9 cellular contexts compared by ENCODE assay signal in genomic region chr5:17436345-17436744, GRCh38.
DNase-seq lines count a peak whose midpoint lies in the region; ATAC-seq lines count a peak whose summit lies in the region.
"Had no signal": no experiment of that assay in that cellular context is flagged by ENCODE, and none has a peak within 500 bp of the region (broad histone marks: within the 10 kb centered on the region; RNA-seq: fewer than 3 reads in every experiment).

No MANE protein-coding gene starts in this region.

- H3K4me3 Mint-ChIP-seq in activated T-helper 1 cell treated with anti-CD3 and anti-CD28 coated beads, Interleukin-12 subunit alpha, Interleukin-12 subunit beta, Interleukin-2, Interleukin-4 antibody, amounts not matched to agents 30 ng/mL and 10 ng/mL and 1 ng/mL, durations not matched to agents 14 hours and 24 hours and 36 hours: no peak overlapping the region

- H3K9me3 Mint-ChIP-seq in activated T-helper 1 cell treated with anti-CD3 and anti-CD28 coated beads, Interleukin-12 subunit alpha, Interleukin-12 subunit beta, Interleukin-2, Interleukin-4 antibody, amounts not matched to agents 30 ng/mL and 10 ng/mL and 1 ng/mL, durations not matched to agents 14 hours and 24 hours and 36 hours: peaks cover 16% of the 10 kb centered on the region

- peak overlapping the region; percentile 4 for H3K4me3 ChIP-seq in mononuclear cell (ENCODE audit: low read length)

- H3K4me1 Mint-ChIP-seq in activated T-helper 1 cell treated with anti-CD3 and anti-CD28 coated beads, Interleukin-12 subunit alpha, Interleukin-12 subunit beta, Interleukin-2, Interleukin-4 antibody, amounts not matched to agents 30 ng/mL and 10 ng/mL and 1 ng/mL, durations not matched to agents 14 hours and 24 hours and 36 hours (ENCODE audit: low read depth): peaks cover 6% of the 10 kb centered on the region

- no peaks in the 10 kb centered on the region for H3K36me3 Mint-ChIP-seq in activated T-helper 1 cell treated with anti-CD3 and anti-CD28 coated beads, Interleukin-12 subunit alpha, Interleukin-12 subunit beta, Interleukin-2, Interleukin-4 antibody, amounts not matched to agents 30 ng/mL and 10 ng/mL and 1 ng/mL, durations not matched to agents 14 hours and 24 hours and 36 hours (ENCODE audit: low read depth)

- H3K27me3 Mint-ChIP-seq in activated T-helper 1 cell treated with anti-CD3 and anti-CD28 coated beads, Interleukin-12 subunit alpha, Interleukin-12 subunit beta, Interleukin-2, Interleukin-4 antibody, amounts not matched to agents 30 ng/mL and 10 ng/mL and 1 ng/mL, durations not matched to agents 14 hours and 24 hours and 36 hours (ENCODE audit: insufficient read depth): no peaks in the 10 kb centered on the region

- H3K9me3 ChIP-seq in mononuclear cell (ENCODE audit: low read depth, low read length): no peaks in the 10 kb centered on the region

- DNase-seq in NOMO-1 (lab: John Stamatoyannopoulos, UW; ENCODE audit: unreplicated experiment in 2 of 2) (peak; percentile 94 to 99), DMS114 treated with DMSO at 0.1 percent for 48 hours (lab: John Stamatoyannopoulos, UW; ENCODE audit: unreplicated experiment) (no peak), HPDE6-E6E7 (ENCODE audit: extremely low spot score) (no peak)
- DNase-seq in activated CD4-positive, alpha-beta T cell treated with anti-CD3 and anti-CD28 coated beads, Interleukin-2, amount 50 U/mL, for 1 hour: no peak
- DNase-seq in activated T-helper 1 cell treated with anti-CD3 and anti-CD28 coated beads, Interleukin-12 subunit alpha, Interleukin-12 subunit beta, Interleukin-2, Interleukin-4 antibody, amounts not matched to agents 30 ng/mL and 10 ng/mL and 1 ng/mL, durations not matched to agents 14 hours and 24 hours and 36 hours (ENCODE audit: low spot score): no peak
- DNase-seq: NCI-H446 treated with DMSO at 0.1 percent for 48 hours had no signal

- peaks cover 21% of the 10 kb centered on the region for H3K4me1 ChIP-seq in mononuclear cell (ENCODE audit: insufficient read depth, low read length)

- no peaks in the 10 kb centered on the region for H3K27me3 ChIP-seq in mononuclear cell (ENCODE audit: insufficient read depth, low read length)

- ATAC-seq in GM18502 (IDR thresholded peaks at IDR 0.05; ENCODE audit: poor library complexity, unreplicated experiment) (peak; percentile 61), HG02588 (IDR thresholded peaks at IDR 0.05; ENCODE audit: unreplicated experiment) (peak; percentile 38)

- intact Hi-C loops in activated T-helper 1 cell treated with anti-CD3 and anti-CD28 coated beads, Interleukin-12 subunit alpha, Interleukin-12 subunit beta, Interleukin-2, Interleukin-4 antibody, amounts not matched to agents 30 ng/mL and 10 ng/mL and 1 ng/mL, durations not matched to agents 14 hours and 24 hours and 36 hours (cut with micrococcal nuclease): no loop called here

- no peak overlapping the region for H3K27ac Mint-ChIP-seq in activated T-helper 1 cell treated with anti-CD3 and anti-CD28 coated beads, Interleukin-12 subunit alpha, Interleukin-12 subunit beta, Interleukin-2, Interleukin-4 antibody, amounts not matched to agents 30 ng/mL and 10 ng/mL and 1 ng/mL, durations not matched to agents 14 hours and 24 hours and 36 hours

Comparison
In these comparisons a context has a peak if more than half of its experiments do, and no peak if none do; other contexts are left out.
1. DNase-seq: peak in NOMO-1 (2 of 2); none in activated CD4-positive, alpha-beta T cell treated with anti-CD3 and anti-CD28 coated beads, Interleukin-2, amount 50 U/mL, for 1 hour (single experiment), DMS114 treated with DMSO at 0.1 percent for 48 hours (single experiment), HPDE6-E6E7 (single experiment) and activated T-helper 1 cell treated with anti-CD3 and anti-CD28 coated beads, Interleukin-12 subunit alpha, Interleukin-12 subunit beta, Interleukin-2, Interleukin-4 antibody, amounts not matched to agents 30 ng/mL and 10 ng/mL and 1 ng/mL, durations not matched to agents 14 hours and 24 hours and 36 hours (single experiment).